In genomic region chr9:16057541-16057940, GRCh38 we compare ENCODE assay signal across 25 cellular contexts.
DNase-seq lines count a peak whose midpoint lies in the region; ATAC-seq, FAIRE-seq and TF ChIP-seq lines count a peak whose summit lies in the region.
"Had no signal": no experiment of that assay in that cellular context is flagged by ENCODE, and none has a peak within 500 bp of the region (broad histone marks: within the 10 kb centered on the region; RNA-seq: fewer than 3 reads in every experiment).

No MANE protein-coding gene starts in this region.

- H3K4me2 ChIP-seq in BLaER1, result peak overlapping the region; percentile 32; the same call in 1 of the 2 replicates
- H3K4me2 ChIP-seq in astrocyte (ENCODE audit: low read length), result peak overlapping the region; percentile 18
- no peak overlapping the region for H3K4me2 ChIP-seq in neural progenitor cell

- H3K9me3 ChIP-seq in BLaER1 (no peaks in the 10 kb centered on the region), astrocyte (ENCODE audit: insufficient read depth, low read depth, low read length) (no peaks in the 10 kb centered on the region), mesodermal cell (ENCODE audit: control insufficient read depth, low read length) (no peaks in the 10 kb centered on the region), neural progenitor cell (ENCODE audit: low read depth) (no peaks in the 10 kb centered on the region), kidney (ENCODE audit: control insufficient read depth in 1 of 2, low read length in 2 of 2) (no peaks in the 10 kb centered on the region)
- H3K9me3 ChIP-seq: adrenal gland, colonic mucosa, SJCRH30, testis had no signal

- DNase-seq in HT1080 (ENCODE audit: low read depth), result peak; percentile 30
- DNase-seq in astrocyte (ENCODE audit: low read depth), result no peak
- DNase-seq in neural progenitor cell (ENCODE audit: low spot score), result no peak
- no peak for DNase-seq in kidney
- DNase-seq: activated CD4-positive, alpha-beta memory T cell treated with anti-CD3 and anti-CD28 coated beads, Interleukin-2, amount 10 ng/mL, durations not matched to agents 7 days and 5 days; activated gamma-delta T cell; adrenal gland; colonic mucosa; DMS 273 treated with DMSO at 0.1 percent for 48 hours; effector memory CD8-positive, alpha-beta T cell; NCI-H2171 treated with DMSO at 0.1 percent for 48 hours; NCI-H524; stimulated activated CD4-positive, alpha-beta T cell treated with anti-CD3 and anti-CD28 coated beads, Interleukin-4, amount 100 ng/mL, for 24 hours; stimulated activated naive B cell treated with anti-CD40 and anti-IgM and Interleukin-4, amounts not matched to agents 10 μg/mL and 1 μg/mL and 100 μg/mL, for 72 hours; testis had no signal

- ATAC-seq in HG02970 (IDR thresholded peaks at IDR 0.05; ENCODE audit: low FRiP score, unreplicated experiment) (no peak), GM18502 (IDR thresholded peaks at IDR 0.05; ENCODE audit: poor library complexity, unreplicated experiment) (no peak)
- ATAC-seq: effector memory CD8-positive, alpha-beta T cell; K562; stimulated activated naive B cell treated with anti-CD40 and anti-IgM and Interleukin-4, amounts not matched to agents 10 μg/mL and 1 μg/mL and 100 μg/mL, for 72 hours had no signal

- H3K4me1 Mint-ChIP-seq in astrocyte (ENCODE audit: low read depth, unreplicated experiment), result peaks cover 19% of the 10 kb centered on the region
- H3K4me1 Mint-ChIP-seq in neural progenitor cell, result peaks cover 8% of the 10 kb centered on the region

- no peaks in the 10 kb centered on the region for H3K27me3 ChIP-seq in BLaER1
- no peaks in the 10 kb centered on the region for H3K27me3 ChIP-seq in astrocyte (ENCODE audit: insufficient read depth, low read length)
- no peaks in the 10 kb centered on the region for H3K27me3 ChIP-seq in neural progenitor cell
- H3K27me3 ChIP-seq: adrenal gland, colonic mucosa, SJCRH30, testis had no signal

- H3K4me3 ChIP-seq in BLaER1 (no peak overlapping the region), astrocyte (ENCODE audit: insufficient read depth, low read depth, low read length) (no peak overlapping the region), mesodermal cell (ENCODE audit: extremely low read depth, insufficient read depth, low read length, poor library complexity, severe bottlenecking) (no peak overlapping the region), neural progenitor cell (no peak overlapping the region), kidney (ENCODE audit: low read length in 2 of 2) (no peak overlapping the region)
- H3K4me3 ChIP-seq: adrenal gland, colonic mucosa, K562, SJCRH30, testis had no signal

- peaks cover 4% of the 10 kb centered on the region for H3K9me3 Mint-ChIP-seq in astrocyte (ENCODE audit: unreplicated experiment)
- H3K9me3 Mint-ChIP-seq in neural progenitor cell, result peaks cover 6% of the 10 kb centered on the region

- H3K9ac ChIP-seq in BLaER1, result no peak overlapping the region
- H3K9ac ChIP-seq in astrocyte (ENCODE audit: low read length), result peak overlapping the region; percentile 73
- H3K9ac ChIP-seq in neural progenitor cell, result no peak overlapping the region
- H3K9ac ChIP-seq in kidney (ENCODE audit: low read length in 2 of 2), result no peak overlapping the region

- H3K36me3 ChIP-seq in BLaER1 (no peaks in the 10 kb centered on the region), astrocyte (ENCODE audit: insufficient read depth, low read length) (no peaks in the 10 kb centered on the region), mesodermal cell (ENCODE audit: control insufficient read depth, insufficient read depth, low read length) (no peaks in the 10 kb centered on the region), neural progenitor cell (no peaks in the 10 kb centered on the region), kidney (ENCODE audit: control insufficient read depth in 1 of 2, insufficient read depth in 2 of 2, low read length in 2 of 2) (no peaks in the 10 kb centered on the region)
- H3K36me3 ChIP-seq: adrenal gland, colonic mucosa, SJCRH30 had no signal

- H2AFZ ChIP-seq in astrocyte (ENCODE audit: low read depth, low read length) (no peak overlapping the region), neural progenitor cell (replicated peaks) (no peak overlapping the region)

- H3K4me3 Mint-ChIP-seq in astrocyte (ENCODE audit: unreplicated experiment) (no peak overlapping the region), neural progenitor cell (no peak overlapping the region)
- H3K4me3 Mint-ChIP-seq: activated CD4-positive, alpha-beta memory T cell treated with anti-CD3 and anti-CD28 coated beads, Interleukin-2, amount 10 ng/mL, durations not matched to agents 7 days and 5 days; CD14-positive monocyte; effector memory CD8-positive, alpha-beta T cell; stimulated activated naive B cell treated with anti-CD40 and anti-IgM and Interleukin-4, amounts not matched to agents 10 μg/mL and 1 μg/mL and 100 μg/mL, for 72 hours had no signal

- no peak for TF ChIP-seq CTCF in astrocyte (IDR thresholded peaks at IDR 0.05; ENCODE audit: insufficient read depth, low read depth, low read length)
- no peak for TF ChIP-seq CTCF in neural progenitor cell (IDR thresholded peaks at IDR 0.05)
- no peak for TF ChIP-seq CTCF in kidney (IDR thresholded peaks at IDR 0.05; ENCODE audit: borderline replicate concordance, extremely low read depth, insufficient read depth)

- H3K27ac Mint-ChIP-seq in astrocyte (ENCODE audit: unreplicated experiment) (peak overlapping the region; percentile 70), neural progenitor cell (no peak overlapping the region)
- H3K27ac Mint-ChIP-seq: activated CD4-positive, alpha-beta memory T cell treated with anti-CD3 and anti-CD28 coated beads, Interleukin-2, amount 10 ng/mL, durations not matched to agents 7 days and 5 days; CD14-positive monocyte; effector memory CD8-positive, alpha-beta T cell; stimulated activated naive B cell treated with anti-CD40 and anti-IgM and Interleukin-4, amounts not matched to agents 10 μg/mL and 1 μg/mL and 100 μg/mL, for 72 hours had no signal

- H3K27me3 Mint-ChIP-seq in astrocyte (ENCODE audit: low read depth, unreplicated experiment), result no peaks in the 10 kb centered on the region
- H3K27me3 Mint-ChIP-seq in neural progenitor cell (ENCODE audit: insufficient read depth, low read depth), result peaks cover 3% of the 10 kb centered on the region
- H3K27me3 Mint-ChIP-seq: activated CD4-positive, alpha-beta memory T cell treated with anti-CD3 and anti-CD28 coated beads, Interleukin-2, amount 10 ng/mL, durations not matched to agents 7 days and 5 days; stimulated activated naive B cell treated with anti-CD40 and anti-IgM and Interleukin-4, amounts not matched to agents 10 μg/mL and 1 μg/mL and 100 μg/mL, for 72 hours had no signal

- H3K27ac ChIP-seq in BLaER1, result no peak overlapping the region
- peak overlapping the region; percentile 87 for H3K27ac ChIP-seq in astrocyte (ENCODE audit: low read depth, low read length)
- peak overlapping the region; percentile 57 for H3K27ac ChIP-seq in mesodermal cell (ENCODE audit: low read depth, low read length, severe bottlenecking)
- no peak overlapping the region for H3K27ac ChIP-seq in neural progenitor cell
- no peak overlapping the region for H3K27ac ChIP-seq in kidney (ENCODE audit: low read depth in 2 of 2, low read length in 2 of 2)
- H3K27ac ChIP-seq: adrenal gland, colonic mucosa, SJCRH30, testis had no signal

- H3F3A ChIP-seq in neural progenitor cell (ENCODE audit: low read depth), result peaks cover 13% of the 10 kb centered on the region

- FAIRE-seq in astrocyte (lab: Jason Lieb, UNC) (no peak), kidney (lab: Jason Lieb, UNC) (no peak)
- FAIRE-seq: islet of Langerhans, K562, TTC549, urothelium cell line had no signal

- H3K36me3 Mint-ChIP-seq in astrocyte (ENCODE audit: low read depth, unreplicated experiment) (no peaks in the 10 kb centered on the region), neural progenitor cell (no peaks in the 10 kb centered on the region)
- H3K36me3 Mint-ChIP-seq: CD14-positive monocyte; stimulated activated naive B cell treated with anti-CD40 and anti-IgM and Interleukin-4, amounts not matched to agents 10 μg/mL and 1 μg/mL and 100 μg/mL, for 72 hours had no signal

- H3K4me1 ChIP-seq in BLaER1, result peaks cover 12% of the 10 kb centered on the region
- H3K4me1 ChIP-seq in astrocyte (ENCODE audit: insufficient read depth, low read length), result peaks cover 20% of the 10 kb centered on the region
- H3K4me1 ChIP-seq in mesodermal cell (ENCODE audit: control insufficient read depth, insufficient read depth, low read length, poor library complexity, severe bottlenecking), result peaks cover 12% of the 10 kb centered on the region
- H3K4me1 ChIP-seq in neural progenitor cell, result no peaks in the 10 kb centered on the region
- H3K4me1 ChIP-seq in kidney (ENCODE audit: control insufficient read depth in 1 of 2, insufficient read depth in 1 of 2, low read depth in 1 of 2, low read length in 2 of 2), result no peaks in the 10 kb centered on the region
- H3K4me1 ChIP-seq: adrenal gland, colonic mucosa, testis had no signal

- intact Hi-C loops in kidney (cut with DNase I), result no loop called here

- H4K20me1 ChIP-seq in BLaER1, result no peaks in the 10 kb centered on the region
- no peaks in the 10 kb centered on the region for H4K20me1 ChIP-seq in astrocyte (ENCODE audit: insufficient read depth, low read length)
- H4K20me1 ChIP-seq in neural progenitor cell (ENCODE audit: low read depth), result no peaks in the 10 kb centered on the region

- H3K79me2 ChIP-seq in astrocyte (ENCODE audit: insufficient read depth, low read length) (no peaks in the 10 kb centered on the region), neural progenitor cell (ENCODE audit: low read depth) (no peaks in the 10 kb centered on the region)

- 71% methylated on average over 1 of the region's 4 CpGs; no CpG with 5 or more reads in 1 of the 2 experiments for WGBS in mesodermal cell (ENCODE audit: insufficient coverage in 2 of 2), 2 experiments

Comparison
In these comparisons a context has a peak if more than half of its experiments do, and no peak if none do; other contexts are left out.
1. H3K27ac ChIP-seq: peak in astrocyte (single experiment) and mesodermal cell (single experiment); none in BLaER1 (single experiment), neural progenitor cell (single experiment) and kidney (0 of 2).